ENCODE assay signal across 6 cellular contexts in genomic region chr19:22792863-22793262, GRCh38. TPM values are rescaled to one million over a fixed set of nuclear protein-coding genes. Genes with fewer than 3 reads are reported as not detected.
"Had no signal": no experiment of that assay in that cellular context is flagged by ENCODE, and none has a peak within 500 bp of the region (broad histone marks: within the 10 kb centered on the region; RNA-seq: fewer than 3 reads in every experiment).

No MANE protein-coding gene starts in this region.

RNA-seq across cellular contexts. Expression of gene ZNF99, which starts 8.9 kb away (rescaled TPM):
- total RNA-seq: GM23248, H1, H7, H9, HFFc6 had no signal
- polyA plus RNA-seq: GM23248, GM23338, H1 had no signal

RNA-seq across cellular contexts. Expression of gene ZNF723, which starts 39.2 kb away (rescaled TPM):
- total RNA-seq: GM23248, H1, H7, H9, HFFc6 had no signal
- polyA plus RNA-seq: GM23248, H1 had no signal
